In the genomic region with DNA sequence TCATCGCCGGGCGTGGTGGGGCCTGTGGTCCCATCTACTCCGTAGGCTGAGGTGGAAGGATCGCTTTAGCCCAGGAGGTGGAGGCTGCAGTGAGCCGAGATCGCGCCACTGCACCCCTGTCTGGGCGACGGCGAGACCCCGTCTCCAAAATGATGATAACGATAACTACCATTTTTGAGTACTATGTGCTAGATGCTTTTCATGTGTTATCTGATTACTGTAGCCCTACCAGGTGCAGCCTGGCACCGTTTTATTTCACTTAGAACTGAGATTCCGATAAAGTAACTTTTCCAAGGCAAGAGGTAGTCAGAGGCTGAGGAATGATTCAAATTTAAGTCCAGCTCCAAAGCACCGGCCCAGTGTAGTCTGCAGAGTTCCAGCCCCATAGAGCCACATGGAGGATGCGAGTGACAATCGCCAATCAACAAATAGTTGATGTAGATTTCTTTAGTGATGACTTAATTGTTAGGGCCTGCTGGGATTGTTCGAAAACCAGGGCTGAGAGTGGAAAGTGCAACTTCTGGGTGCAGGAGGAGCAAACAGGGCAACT, we compare ENCODE assay signal across 8 cellular contexts. TPM values are rescaled to one million over a fixed set of nuclear protein-coding genes. Genes with fewer than 3 reads are reported as not detected.
DNase-seq lines count a peak whose midpoint lies in the region; ATAC-seq and TF ChIP-seq lines count a peak whose summit lies in the region.

No MANE protein-coding gene starts in this region.

- H3K36me3 ChIP-seq in body of pancreas (replicated peaks in 1 of 2; ENCODE audit: insufficient read depth in 1 of 2, low read depth in 2 of 2) = peaks cover 0 to 2% of the 10 kb centered on the region in 2 donors
- peaks cover 17% of the 10 kb centered on the region for H3K36me3 ChIP-seq in lower lobe of right lung

- intact Hi-C loops in body of pancreas (cut with DNase I) (no loop called here), lower lobe of right lung (cut with DNase I) (loop anchor here (10.0 kb wide), 1 partner anchor 47 kb away; a partner anchor contains a TSS)

- peaks cover 26% of the 10 kb centered on the region for H3K4me1 Mint-ChIP-seq in type B pancreatic cell (ENCODE audit: unreplicated experiment)

- no peaks in the 10 kb centered on the region for H3K36me3 Mint-ChIP-seq in type B pancreatic cell

- H3K9me3 ChIP-seq in body of pancreas (no peaks in the 10 kb centered on the region), lower lobe of right lung (no peaks in the 10 kb centered on the region)

- H3K27ac ChIP-seq in body of pancreas (peak overlapping the region; percentile 92 to 99 (median 94)), lower lobe of right lung (peak overlapping the region; percentile 99)

- peak overlapping the region; percentile 89 for H3K4me3 ChIP-seq in Jurkat, Clone E6-1 (ENCODE audit: low read length)
- peak overlapping the region; percentile 54 to 75 for H3K4me3 ChIP-seq in body of pancreas
- H3K4me3 ChIP-seq in lower lobe of right lung = peak overlapping the region; percentile 83

- no peaks in the 10 kb centered on the region for H3K9me3 Mint-ChIP-seq in type B pancreatic cell

- H3K4me1 ChIP-seq in body of pancreas (peaks cover 21% of the 10 kb centered on the region), lower lobe of right lung (peaks cover 23% of the 10 kb centered on the region)

- H3K4me3 Mint-ChIP-seq in type B pancreatic cell = peak overlapping the region; percentile 92

- H3K27ac Mint-ChIP-seq in type B pancreatic cell = peak overlapping the region; percentile 97

- H3K27me3 ChIP-seq in body of pancreas (no peaks in the 10 kb centered on the region), lower lobe of right lung (ENCODE audit: low read depth) (no peaks in the 10 kb centered on the region)

- WGBS in body of pancreas, 2 donors = 3 to 4% methylated on average over 17 to 19 of the region's 19 CpGs

- TF ChIP-seq POLR2A in body of pancreas (IDR thresholded peaks at IDR 0.05) = no peak

- no peak for TF ChIP-seq CTCF in body of pancreas (IDR thresholded peaks at IDR 0.05)
- no peak for TF ChIP-seq CTCF in lower lobe of right lung (IDR thresholded peaks at IDR 0.05)
- TF ChIP-seq CTCF in type B pancreatic cell (conservative IDR thresholded peaks at IDR 0.05) = peak; percentile 5

- no peaks in the 10 kb centered on the region for H3K27me3 Mint-ChIP-seq in type B pancreatic cell

- DNase-seq in EH (ENCODE audit: low read depth) (peak; percentile 20), body of pancreas (no peak), lower lobe of right lung (no peak), type B pancreatic cell (ENCODE audit: extremely low spot score, unreplicated experiment) (no peak), NCI-H524 treated with DMSO at 0.1 percent for 48 hours (lab: John Stamatoyannopoulos, UW) (no peak)
- DNase-seq in Jurkat, Clone E6-1 (ENCODE audit: low read depth, low spot score) = no peak
- no peak for DNase-seq in effector CD8-positive, alpha-beta T cell (lab: John Stamatoyannopoulos, UW)

- no peak for ATAC-seq in body of pancreas
- ATAC-seq in lower lobe of right lung = peak in 1 of 2 donors; percentile 3
- no peak for ATAC-seq in HG03135 (IDR thresholded peaks at IDR 0.05; ENCODE audit: unreplicated experiment)

RNA-seq across cellular contexts. Expression of a gene that starts 0.7 kb away (rescaled TPM):
- polyA plus RNA-seq in Jurkat, Clone E6-1 (2012; ENCODE audit: insufficient read depth, insufficient read length) = 18.6 TPM
- 10 to 100 TPM in 1 of 2 donors, 1 to 10 TPM in 1; 8.6 to 12.2 TPM for total RNA-seq in body of pancreas
- 25.4 TPM for total RNA-seq in lower lobe of right lung
- total RNA-seq in type B pancreatic cell (ENCODE audit: low replicate concordance) = 18.6 and 32.1 TPM in 2 replicates

RNA-seq across cellular contexts. Expression of a gene that starts 0.8 kb away (rescaled TPM):
- 5.6 TPM for polyA plus RNA-seq in Jurkat, Clone E6-1 (2012; ENCODE audit: insufficient read depth, insufficient read length)
- 1 to 10 TPM; 1.3 to 3.6 TPM for total RNA-seq in body of pancreas
- 1.6 TPM for total RNA-seq in lower lobe of right lung
- total RNA-seq in type B pancreatic cell (ENCODE audit: low replicate concordance) = 2.1 and 2.6 TPM in 2 replicates

RNA-seq across cellular contexts. Expression of a gene that starts 27.8 kb away (rescaled TPM):
- 69.0 TPM for polyA plus RNA-seq in Jurkat, Clone E6-1 (2012; ENCODE audit: insufficient read depth, insufficient read length)
- total RNA-seq in body of pancreas = 10 to 100 TPM; 27.8 to 33.0 TPM
- 45.7 TPM for total RNA-seq in lower lobe of right lung
- total RNA-seq in type B pancreatic cell (ENCODE audit: low replicate concordance) = 44.5 and 59.9 TPM in 2 replicates

RNA-seq across cellular contexts. Expression of a gene that starts 50.2 kb away (rescaled TPM):
- 11.3 TPM for polyA plus RNA-seq in Jurkat, Clone E6-1 (2012; ENCODE audit: insufficient read depth, insufficient read length)
- total RNA-seq in body of pancreas (10 to 100 TPM; 12.2 to 21.3 TPM), lower lobe of right lung (22.2 TPM), type B pancreatic cell (ENCODE audit: low replicate concordance) (30.4 and 30.8 TPM in 2 replicates)

RNA-seq across cellular contexts. Expression of a gene that starts 50.3 kb away (rescaled TPM):
- polyA plus RNA-seq in Jurkat, Clone E6-1 (2012; ENCODE audit: insufficient read depth, insufficient read length) = 25.0 TPM
- total RNA-seq in body of pancreas (10 to 100 TPM; 38.2 to 38.7 TPM), lower lobe of right lung (38.0 TPM), type B pancreatic cell (ENCODE audit: low replicate concordance) (61.2 and 112 TPM in 2 replicates)
